In the genomic region with DNA sequence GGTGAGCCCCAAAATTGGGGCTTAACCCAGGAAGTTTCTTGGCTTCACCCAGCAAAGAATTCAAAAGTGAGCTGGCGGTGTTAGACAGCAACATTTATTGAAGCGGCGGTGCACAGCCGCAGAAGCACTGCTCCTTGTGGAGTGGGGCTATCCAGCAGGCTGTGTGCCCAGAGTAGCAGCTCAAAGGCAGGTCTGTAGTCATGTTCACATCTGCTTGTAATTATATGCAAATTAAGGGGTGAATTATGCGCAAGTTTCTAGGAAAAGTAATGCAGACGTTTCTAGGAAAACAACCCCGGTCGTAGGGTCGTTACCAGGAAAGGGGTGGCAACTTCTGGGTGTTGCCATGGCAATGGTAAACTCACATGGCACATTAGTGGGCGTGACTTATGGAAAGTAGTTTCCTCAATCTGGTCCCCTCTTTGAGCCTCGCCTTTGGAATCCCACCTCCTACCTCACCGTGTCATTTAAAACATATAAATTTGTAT, we compare ENCODE assay signal across 8 cellular contexts.
DNase-seq lines count a peak whose midpoint lies in the region; ATAC-seq and TF ChIP-seq lines count a peak whose summit lies in the region.

No MANE protein-coding gene starts in this region.

- peak; percentile 9 for TF ChIP-seq CTCF in astrocyte of the cerebellum (IDR thresholded peaks at IDR 0.05; ENCODE audit: low read depth, low read length, missing control alignments)
- TF ChIP-seq CTCF in GM10266 (IDR thresholded peaks at IDR 0.05; ENCODE audit: control insufficient read depth, insufficient read depth, low read depth, missing control alignments) = no peak

- H3K4me1 ChIP-seq in ES-I3 (ENCODE audit: insufficient read depth, low read length) = no peaks in the 10 kb centered on the region
- peaks cover 3% of the 10 kb centered on the region for H3K4me1 ChIP-seq in iPS-18a (ENCODE audit: control insufficient read depth, low read depth, low read length)

- H3K9me3 ChIP-seq in ES-I3 (ENCODE audit: control insufficient read depth, insufficient read depth, low read length) = no peaks in the 10 kb centered on the region
- no peaks in the 10 kb centered on the region for H3K9me3 ChIP-seq in iPS-18a (ENCODE audit: control insufficient read depth, low read depth, low read length)

- peak overlapping the region; percentile 26 for H3K4me3 ChIP-seq in astrocyte of the cerebellum (ENCODE audit: low read depth, low read length)
- peak overlapping the region; percentile 44 for H3K4me3 ChIP-seq in iPS-18a (ENCODE audit: low read length)

- H3K36me3 ChIP-seq in ES-I3 (ENCODE audit: insufficient read depth, low read length) = no peaks in the 10 kb centered on the region
- H3K36me3 ChIP-seq in iPS-18a (ENCODE audit: control insufficient read depth, low read depth, low read length) = no peaks in the 10 kb centered on the region

- H3K27ac ChIP-seq in iPS-18a (ENCODE audit: low read length) = peak overlapping the region; percentile 47

- H3K27me3 ChIP-seq in iPS-18a (ENCODE audit: control insufficient read depth, insufficient read depth, low read length) = no peaks in the 10 kb centered on the region

- ATAC-seq in HG03521 (IDR thresholded peaks at IDR 0.05; ENCODE audit: unreplicated experiment) = peak; percentile 64
- no peak for ATAC-seq in HG02852 (IDR thresholded peaks at IDR 0.05; ENCODE audit: unreplicated experiment)

- peak; percentile 53 for DNase-seq in T-helper 9 cell
- DNase-seq in astrocyte of the cerebellum (ENCODE audit: low read depth) = peak; percentile 88
- DNase-seq in smooth muscle cell of the brain vasculature (ENCODE audit: low read depth, low spot score) = peak; percentile 15
- no peak for DNase-seq in GM10266 (ENCODE audit: extremely low spot score)

- H3K9ac ChIP-seq in ES-I3 (ENCODE audit: low read depth, low read length) = peak overlapping the region; percentile 79; the same call in 1 of the 2 replicates
- peak overlapping the region; percentile 41 for H3K9ac ChIP-seq in iPS-18a (ENCODE audit: low read length)

- in situ Hi-C loops in astrocyte of the cerebellum (cut with HindIII; ENCODE audit: low sequenced_read_pairs) = no loop called here
